ENCODE assay signal across 31 cellular contexts in genomic region chr11:108204918-108205499, GRCh38.
"Had no signal": no experiment of that assay in that cellular context is flagged by ENCODE, and none has a peak within 500 bp of the region (broad histone marks: within the 10 kb centered on the region; RNA-seq: fewer than 3 reads in every experiment).

No MANE protein-coding gene starts in this region.

- ATAC-seq: heart right ventricle; naive thymus-derived CD4-positive, alpha-beta T cell; pancreas; sciatic nerve had no signal

- H3K4me2 ChIP-seq: SK-N-SH had no signal

- H3K4me3 Mint-ChIP-seq: activated CD4-positive, alpha-beta T cell treated with anti-CD3 and anti-CD28 coated beads, Interleukin-2, amount 10 ng/mL, durations not matched to agents 7 days and 5 days; activated T-helper 1 cell treated with anti-CD3 and anti-CD28 coated beads, Interleukin-12 subunit alpha, Interleukin-12 subunit beta, Interleukin-2, Interleukin-4 antibody, amounts not matched to agents 30 ng/mL and 10 ng/mL and 1 ng/mL, durations not matched to agents 14 hours and 24 hours and 36 hours; dendritic cell treated with granulocyte-macrophage colony-stimulating factor and Interleukin-4, amounts not matched to agents 40 ng/mL and 50 ng/mL, for 4 days; mesothelial cell of epicardium; T-helper 1 cell treated with Interleukin-12 subunit alpha and Interleukin-12 subunit beta and Interleukin-4 antibody, amounts not matched to agents 30 μg/mL and 1 μg/mL, for 36 hours had no signal

- H3K27me3 Mint-ChIP-seq: activated CD4-positive, alpha-beta T cell treated with anti-CD3 and anti-CD28 coated beads, Interleukin-2, amount 10 ng/mL, durations not matched to agents 7 days and 5 days; dendritic cell treated with granulocyte-macrophage colony-stimulating factor and Interleukin-4, amounts not matched to agents 40 ng/mL and 50 ng/mL, for 4 days; naive thymus-derived CD4-positive, alpha-beta T cell had no signal

- H3K9me3 ChIP-seq: pancreas, prostate gland, testis had no signal

- H3K27me3 ChIP-seq: breast epithelium, esophagus squamous epithelium, heart right ventricle, pancreas, testis, transverse colon had no signal

- H3K4me1 ChIP-seq: breast epithelium, pancreas, prostate gland, testis, transverse colon had no signal

- DNase-seq: activated CD4-positive, alpha-beta T cell treated with anti-CD3 and anti-CD28 coated beads, Interleukin-2, amount 10 ng/mL, durations not matched to agents 7 days and 5 days; activated CD8-positive, alpha-beta memory T cell treated with anti-CD3 and anti-CD28 coated beads, Interleukin-2, amount 50 U/mL, for 4 hours; activated gamma-delta T cell treated with Interleukin-2 at 50 U/mL for 16 hours; central memory CD4-positive, alpha-beta T cell; esophagus squamous epithelium; foreskin melanocyte; heart right ventricle; naive thymus-derived CD4-positive, alpha-beta T cell; pancreas; retina; SK-N-SH; stimulated activated CD4-positive, alpha-beta T cell treated with anti-CD3 and anti-CD28 coated beads, Interleukin-12 subunit alpha, Interleukin-12 subunit beta, amount 100 ng/mL, for 4 hours; stimulated activated CD4-positive, alpha-beta T cell treated with anti-CD3 and anti-CD28 coated beads, Interleukin-4, amount 100 ng/mL, for 24 hours; stimulated activated CD8-positive, alpha-beta memory T cell treated with anti-CD3 and anti-CD28 coated beads, Interleukin-4, amount 100 ng/mL, for 48 hours; stimulated activated naive CD4-positive, alpha-beta T cell; SW 1271; T-helper 9 cell; testis; transverse colon had no signal

- FAIRE-seq: endometrium, pancreas, TTC549 had no signal

- H3K27ac ChIP-seq: breast epithelium, epithelial cell of prostate, esophagus squamous epithelium, heart right ventricle, pancreas, prostate gland, skin epidermis, testis, transverse colon, VCaP had no signal

- H3K9ac ChIP-seq: SK-N-SH had no signal

- H3K27ac Mint-ChIP-seq: activated CD4-positive, alpha-beta T cell treated with anti-CD3 and anti-CD28 coated beads, Interleukin-2, amount 10 ng/mL, durations not matched to agents 7 days and 5 days; activated T-helper 1 cell treated with anti-CD3 and anti-CD28 coated beads, Interleukin-12 subunit alpha, Interleukin-12 subunit beta, Interleukin-2, Interleukin-4 antibody, amounts not matched to agents 30 ng/mL and 10 ng/mL and 1 ng/mL, durations not matched to agents 14 hours and 24 hours and 36 hours; dendritic cell treated with granulocyte-macrophage colony-stimulating factor and Interleukin-4, amounts not matched to agents 40 ng/mL and 50 ng/mL, for 4 days; mesothelial cell of epicardium; T-helper 1 cell treated with Interleukin-12 subunit alpha and Interleukin-12 subunit beta and Interleukin-4 antibody, amounts not matched to agents 30 μg/mL and 1 μg/mL, for 36 hours had no signal

- H3K4me3 ChIP-seq: breast epithelium, esophagus squamous epithelium, heart right ventricle, pancreas, prostate gland, skin epidermis, testis, transverse colon had no signal

- H3K36me3 ChIP-seq: breast epithelium, prostate gland had no signal
